In genomic region chr1:244869364-244869827, GRCh38 we compare ENCODE assay signal across 1 cellular context.
TF ChIP-seq lines count a peak whose summit lies in the region.

No MANE protein-coding gene starts in this region.

TF ChIP-seq in HepG2, 621 proteins besides CTCF, POLR2A, EP300 and RAD21 (continues in another document):
- TF ChIP-seq TOPORS (CRISPR knock-in tag; IDR thresholded peaks at IDR 0.05) (no peak), MTF2 (CRISPR knock-in tag; IDR thresholded peaks at IDR 0.05; ENCODE audit: borderline replicate concordance) (no peak), TERF1 (CRISPR knock-in tag; IDR thresholded peaks at IDR 0.05) (no peak), FOXP4 (CRISPR knock-in tag; IDR thresholded peaks at IDR 0.05) (peak; percentile 74), TBP (CRISPR knock-in tag; IDR thresholded peaks at IDR 0.05) (no peak), ZKSCAN1 (IDR thresholded peaks at IDR 0.05; ENCODE audit: low read length) (no peak), ZNF335 (CRISPR knock-in tag; IDR thresholded peaks at IDR 0.05) (no peak), HOXD1 (CRISPR knock-in tag; IDR thresholded peaks at IDR 0.05) (no peak), RARA (CRISPR knock-in tag; IDR thresholded peaks at IDR 0.05) (peak; percentile 34; the same call in 1 of the 2 replicates), ZNF674 (CRISPR knock-in tag; IDR thresholded peaks at IDR 0.05; ENCODE audit: low read depth) (no peak), MTA1 (CRISPR knock-in tag; IDR thresholded peaks at IDR 0.05; ENCODE audit: borderline replicate concordance) (0 out of 2 replicates have a peak, but pooled peaks have one; percentile 29), ZNF136 (CRISPR knock-in tag; IDR thresholded peaks at IDR 0.05; ENCODE audit: low read depth) (no peak), BHLHE40 (IDR thresholded peaks at IDR 0.05; ENCODE audit: low read length) (no peak), SRY (CRISPR knock-in tag; IDR thresholded peaks at IDR 0.05) (no peak), ARID3A (IDR thresholded peaks at IDR 0.05; ENCODE audit: low read depth, low read length) (0 out of 2 replicates have a peak, but pooled peaks have one; percentile 29), ZNF224 (CRISPR knock-in tag; IDR thresholded peaks at IDR 0.05) (no peak), MLXIP (CRISPR knock-in tag; IDR thresholded peaks at IDR 0.05; ENCODE audit: borderline replicate concordance) (no peak), NONO (IDR thresholded peaks at IDR 0.05) (no peak), NONO (CRISPR knock-in tag; conservative IDR thresholded peaks at IDR 0.05) (no peak), ZNF281 (CRISPR knock-in tag; IDR thresholded peaks at IDR 0.05; ENCODE audit: borderline replicate concordance) (no peak; the same call in 1 of the 2 replicates), ZNF34 (CRISPR knock-in tag; IDR thresholded peaks at IDR 0.05; ENCODE audit: borderline replicate concordance) (no peak), RFX3 (CRISPR knock-in tag; IDR thresholded peaks at IDR 0.05) (no peak), ZNF556 (CRISPR knock-in tag; IDR thresholded peaks at IDR 0.05; ENCODE audit: borderline replicate concordance) (no peak), KLF9 (CRISPR knock-in tag; IDR thresholded peaks at IDR 0.05; ENCODE audit: low read depth) (no peak), CEBPB (IDR thresholded peaks at IDR 0.05; ENCODE audit: borderline replicate concordance, low read depth, low read length) (peak; percentile 76; the same call in 1 of the 2 replicates), ZNF350 (CRISPR knock-in tag; IDR thresholded peaks at IDR 0.05; ENCODE audit: borderline replicate concordance, low read depth) (no peak), THYN1 (CRISPR knock-in tag; IDR thresholded peaks at IDR 0.05; ENCODE audit: borderline replicate concordance, low read depth) (no peak), MTA3 (CRISPR knock-in tag; IDR thresholded peaks at IDR 0.05) (no peak), THAP11 (CRISPR knock-in tag; IDR thresholded peaks at IDR 0.05) (no peak), ELF1 (CRISPR knock-in tag; IDR thresholded peaks at IDR 0.05) (peak; percentile 80), FOSL2 (CRISPR knock-in tag; IDR thresholded peaks at IDR 0.05) (peak; percentile 44; the same call in 1 of the 2 replicates), ZFP90 (CRISPR knock-in tag; IDR thresholded peaks at IDR 0.05; ENCODE audit: borderline replicate concordance) (no peak)
- TF ChIP-seq, protein P1, sequence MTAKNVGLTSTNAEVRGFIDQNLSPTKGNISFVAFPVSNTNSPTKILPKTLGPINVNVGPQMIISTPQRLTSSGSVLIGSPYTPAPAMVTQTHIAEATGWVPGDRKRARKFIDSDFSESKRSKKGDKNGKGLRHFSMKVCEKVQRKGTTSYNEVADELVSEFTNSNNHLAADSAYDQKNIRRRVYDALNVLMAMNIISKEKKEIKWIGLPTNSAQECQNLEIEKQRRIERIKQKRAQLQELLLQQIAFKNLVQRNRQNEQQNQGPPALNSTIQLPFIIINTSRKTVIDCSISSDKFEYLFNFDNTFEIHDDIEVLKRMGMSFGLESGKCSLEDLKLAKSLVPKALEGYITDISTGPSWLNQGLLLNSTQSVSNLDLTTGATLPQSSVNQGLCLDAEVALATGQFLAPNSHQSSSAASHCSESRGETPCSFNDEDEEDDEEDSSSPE (CRISPR knock-in tag; IDR thresholded peaks at IDR 0.05), result no peak
- TF ChIP-seq, protein P2, sequence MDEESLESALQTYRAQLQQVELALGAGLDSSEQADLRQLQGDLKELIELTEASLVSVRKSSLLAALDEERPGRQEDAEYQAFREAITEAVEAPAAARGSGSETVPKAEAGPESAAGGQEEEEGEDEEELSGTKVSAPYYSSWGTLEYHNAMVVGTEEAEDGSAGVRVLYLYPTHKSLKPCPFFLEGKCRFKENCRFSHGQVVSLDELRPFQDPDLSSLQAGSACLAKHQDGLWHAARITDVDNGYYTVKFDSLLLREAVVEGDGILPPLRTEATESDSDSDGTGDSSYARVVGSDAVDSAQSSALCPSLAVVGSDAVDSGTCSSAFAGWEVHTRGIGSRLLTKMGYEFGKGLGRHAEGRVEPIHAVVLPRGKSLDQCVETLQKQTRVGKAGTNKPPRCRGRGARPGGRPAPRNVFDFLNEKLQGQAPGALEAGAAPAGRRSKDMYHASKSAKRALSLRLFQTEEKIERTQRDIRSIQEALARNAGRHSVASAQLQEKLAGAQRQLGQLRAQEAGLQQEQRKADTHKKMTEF (CRISPR knock-in tag; IDR thresholded peaks at IDR 0.05), result 0 out of 2 replicates have a peak, but pooled peaks have one; percentile 29
- TF ChIP-seq, protein P3, sequence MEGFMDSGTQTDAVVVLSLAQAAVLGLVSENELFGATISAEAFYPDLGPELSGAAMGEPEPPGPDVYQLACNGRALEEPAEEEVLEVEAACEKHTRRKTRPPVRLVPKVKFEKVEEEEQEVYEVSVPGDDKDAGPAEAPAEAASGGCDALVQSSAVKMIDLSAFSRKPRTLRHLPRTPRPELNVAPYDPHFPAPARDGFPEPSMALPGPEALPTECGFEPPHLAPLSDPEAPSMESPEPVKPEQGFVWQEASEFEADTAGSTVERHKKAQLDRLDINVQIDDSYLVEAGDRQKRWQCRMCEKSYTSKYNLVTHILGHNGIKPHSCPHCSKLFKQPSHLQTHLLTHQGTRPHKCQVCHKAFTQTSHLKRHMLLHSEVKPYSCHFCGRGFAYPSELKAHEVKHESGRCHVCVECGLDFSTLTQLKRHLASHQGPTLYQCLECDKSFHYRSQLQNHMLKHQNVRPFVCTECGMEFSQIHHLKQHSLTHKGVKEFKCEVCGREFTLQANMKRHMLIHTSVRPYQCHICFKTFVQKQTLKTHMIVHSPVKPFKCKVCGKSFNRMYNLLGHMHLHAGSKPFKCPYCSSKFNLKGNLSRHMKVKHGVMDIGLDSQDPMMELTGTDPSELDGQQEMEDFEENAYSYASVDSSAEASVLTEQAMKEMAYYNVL (CRISPR knock-in tag; IDR thresholded peaks at IDR 0.05; ENCODE audit: borderline replicate concordance), result no peak
- TF ChIP-seq, protein P4, sequence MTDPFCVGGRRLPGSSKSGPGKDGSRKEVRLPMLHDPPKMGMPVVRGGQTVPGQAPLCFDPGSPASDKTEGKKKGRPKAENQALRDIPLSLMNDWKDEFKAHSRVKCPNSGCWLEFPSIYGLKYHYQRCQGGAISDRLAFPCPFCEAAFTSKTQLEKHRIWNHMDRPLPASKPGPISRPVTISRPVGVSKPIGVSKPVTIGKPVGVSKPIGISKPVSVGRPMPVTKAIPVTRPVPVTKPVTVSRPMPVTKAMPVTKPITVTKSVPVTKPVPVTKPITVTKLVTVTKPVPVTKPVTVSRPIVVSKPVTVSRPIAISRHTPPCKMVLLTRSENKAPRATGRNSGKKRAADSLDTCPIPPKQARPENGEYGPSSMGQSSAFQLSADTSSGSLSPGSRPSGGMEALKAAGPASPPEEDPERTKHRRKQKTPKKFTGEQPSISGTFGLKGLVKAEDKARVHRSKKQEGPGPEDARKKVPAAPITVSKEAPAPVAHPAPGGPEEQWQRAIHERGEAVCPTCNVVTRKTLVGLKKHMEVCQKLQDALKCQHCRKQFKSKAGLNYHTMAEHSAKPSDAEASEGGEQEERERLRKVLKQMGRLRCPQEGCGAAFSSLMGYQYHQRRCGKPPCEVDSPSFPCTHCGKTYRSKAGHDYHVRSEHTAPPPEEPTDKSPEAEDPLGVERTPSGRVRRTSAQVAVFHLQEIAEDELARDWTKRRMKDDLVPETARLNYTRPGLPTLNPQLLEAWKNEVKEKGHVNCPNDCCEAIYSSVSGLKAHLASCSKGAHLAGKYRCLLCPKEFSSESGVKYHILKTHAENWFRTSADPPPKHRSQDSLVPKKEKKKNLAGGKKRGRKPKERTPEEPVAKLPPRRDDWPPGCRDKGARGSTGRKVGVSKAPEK (CRISPR knock-in tag; IDR thresholded peaks at IDR 0.05; ENCODE audit: borderline replicate concordance), result no peak
- TF ChIP-seq, protein P5, sequence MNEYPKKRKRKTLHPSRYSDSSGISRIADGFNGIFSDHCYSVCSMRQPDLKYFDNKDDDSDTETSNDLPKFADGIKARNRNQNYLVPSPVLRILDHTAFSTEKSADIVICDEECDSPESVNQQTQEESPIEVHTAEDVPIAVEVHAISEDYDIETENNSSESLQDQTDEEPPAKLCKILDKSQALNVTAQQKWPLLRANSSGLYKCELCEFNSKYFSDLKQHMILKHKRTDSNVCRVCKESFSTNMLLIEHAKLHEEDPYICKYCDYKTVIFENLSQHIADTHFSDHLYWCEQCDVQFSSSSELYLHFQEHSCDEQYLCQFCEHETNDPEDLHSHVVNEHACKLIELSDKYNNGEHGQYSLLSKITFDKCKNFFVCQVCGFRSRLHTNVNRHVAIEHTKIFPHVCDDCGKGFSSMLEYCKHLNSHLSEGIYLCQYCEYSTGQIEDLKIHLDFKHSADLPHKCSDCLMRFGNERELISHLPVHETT (CRISPR knock-in tag; conservative IDR thresholded peaks at IDR 0.05), result no peak
- TF ChIP-seq, protein P6, sequence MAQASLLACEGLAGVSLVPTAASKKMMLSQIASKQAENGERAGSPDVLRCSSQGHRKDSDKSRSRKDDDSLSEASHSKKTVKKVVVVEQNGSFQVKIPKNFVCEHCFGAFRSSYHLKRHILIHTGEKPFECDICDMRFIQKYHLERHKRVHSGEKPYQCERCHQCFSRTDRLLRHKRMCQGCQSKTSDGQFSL (CRISPR knock-in tag; IDR thresholded peaks at IDR 0.05), result no peak
